ENCODE assay signal across 25 cellular contexts in genomic region chr2:120580709-120581108, GRCh38.
"Had no signal": no experiment of that assay in that cellular context is flagged by ENCODE, and none has a peak within 500 bp of the region (broad histone marks: within the 10 kb centered on the region; RNA-seq: fewer than 3 reads in every experiment).

No MANE protein-coding gene starts in this region.

- H3K27ac ChIP-seq: adrenal gland, body of pancreas, coronary artery, dorsolateral prefrontal cortex, sigmoid colon, suprapubic skin, tibial artery, VCaP had no signal

- ATAC-seq: body of pancreas; natural killer cell; stimulated activated naive B cell treated with anti-CD40 and anti-IgM and Interleukin-4, amounts not matched to agents 10 μg/mL and 1 μg/mL and 100 μg/mL, for 72 hours had no signal

- H3K36me3 ChIP-seq: adrenal gland, sigmoid colon, suprapubic skin, tibial artery had no signal

- DNase-seq: activated CD4-positive, alpha-beta T cell treated with anti-CD3 and anti-CD28 coated beads for 4 hours; activated CD4-positive, alpha-beta T cell treated with anti-CD3 and anti-CD28 coated beads, Interleukin-2, amount 50 U/mL, for 4 hours; activated CD8-positive, alpha-beta memory T cell treated with anti-CD3 and anti-CD28 coated beads for 24 hours; activated effector memory CD4-positive, alpha-beta T cell treated with Interleukin-2 at 50 U/mL for 16 hours; activated naive CD4-positive, alpha-beta T cell treated with anti-CD3 and anti-CD28 coated beads for 36 hours; activated naive CD8-positive, alpha-beta T cell treated with anti-CD3 and anti-CD28 coated beads for 36 hours; adrenal gland; aorta; body of pancreas; dorsolateral prefrontal cortex; effector memory CD4-positive, alpha-beta T cell; foreskin fibroblast; islet precursor cell; left cardiac atrium; natural killer cell; retina; sigmoid colon; stimulated activated CD4-positive, alpha-beta T cell treated with anti-CD3 and anti-CD28 coated beads, Interleukin-15, amount 100 ng/mL, for 24 hours; stimulated activated CD4-positive, alpha-beta T cell treated with anti-CD3 and anti-CD28 coated beads, Interleukin-2, amount 100 ng/mL, for 24 hours; stimulated activated naive B cell treated with anti-CD40 and anti-IgM and Interleukin-4, amounts not matched to agents 10 μg/mL and 1 μg/mL and 100 μg/mL, for 72 hours; tibial artery had no signal

- FAIRE-seq: TTC549 had no signal

- H3K27me3 ChIP-seq: body of pancreas had no signal

- H3K4me3 ChIP-seq: adrenal gland, body of pancreas, coronary artery, dorsolateral prefrontal cortex, sigmoid colon, suprapubic skin, tibial artery had no signal

- H3K9me3 ChIP-seq: adrenal gland, body of pancreas, sigmoid colon, suprapubic skin, tibial artery had no signal

- H3K4me1 ChIP-seq: body of pancreas had no signal
